Comparison of ENCODE assay signal across 8 cellular contexts in genomic region chr1:154973344-154974085, GRCh38. TPM values are rescaled to one million over a fixed set of nuclear protein-coding genes. Genes with fewer than 3 reads are reported as not detected.
DNase-seq lines count a peak whose midpoint lies in the region; ATAC-seq and TF ChIP-seq lines count a peak whose summit lies in the region.

No MANE protein-coding gene starts in this region.

- ATAC-seq in HG02870 (IDR thresholded peaks at IDR 0.05; ENCODE audit: unreplicated experiment) (peak; percentile 13), GM18873 (IDR thresholded peaks at IDR 0.05; ENCODE audit: low FRiP score, unreplicated experiment) (no peak)

- intact Hi-C loops in mammary epithelial cell (cut with micrococcal nuclease) = loop anchor here (1.0 to 5.0 kb wide), 5 partner anchors 29 to 751 kb away; partner anchors contain the start of genes PMVK, UBAP2L and ZBTB7B

- peak overlapping the region; percentile 35 for H2AFZ ChIP-seq in mammary epithelial cell (ENCODE audit: low read depth, low read length)

- DNase-seq in DMS 273 treated with DMSO at 0.1 percent for 48 hours (lab: John Stamatoyannopoulos, UW) = peak; percentile 84
- DNase-seq in NCI-H2227 (lab: John Stamatoyannopoulos, UW; ENCODE audit: unreplicated experiment) = peak; percentile 93
- peak; percentile 100 for DNase-seq in WERI-Rb-1
- peak; percentile 97 for DNase-seq in mammary epithelial cell
- DNase-seq in iPS-NIHi11 (ENCODE audit: low spot score) = peak; percentile 53

- TSS peak; percentile 42 for BruUV-seq in mammary epithelial cell (replicated peaks; lab: Mats Ljungman, UMichigan)

- dilution Hi-C loops in mammary epithelial cell (cut with HindIII; ENCODE audit: low sequenced_read_pairs) = no loop called here

- H4K20me1 ChIP-seq in mammary epithelial cell (ENCODE audit: insufficient read depth, low read length) = no peaks in the 10 kb centered on the region

- H3K9me3 ChIP-seq in WERI-Rb-1 (ENCODE audit: severe bottlenecking) = no peaks in the 10 kb centered on the region
- no peaks in the 10 kb centered on the region for H3K9me3 ChIP-seq in mammary epithelial cell (replicated peaks; ENCODE audit: insufficient read depth, low read length)

- H3K79me2 ChIP-seq in mammary epithelial cell (ENCODE audit: insufficient read depth, low read length) = peaks cover 60% of the 10 kb centered on the region

- TF ChIP-seq CTCF in WERI-Rb-1 (IDR thresholded peaks at IDR 0.05; ENCODE audit: low read depth, low read length) (peak; percentile 20; the same call in 1 of the 2 replicates), mammary epithelial cell (conservative IDR thresholded peaks at IDR 0.05 in 1 of 2, IDR thresholded peaks at IDR 0.05 in 1 of 2; ENCODE audit: extremely low read depth in 1 of 2, insufficient read depth in 1 of 2, low read depth in 1 of 2, low read length in 2 of 2) (peak in 1 of 2 donors; percentile 32)

- H3K4me2 ChIP-seq in mammary epithelial cell (ENCODE audit: insufficient read depth, low read depth, low read length) = peak overlapping the region; percentile 88

- H3K4me1 ChIP-seq in mammary epithelial cell (ENCODE audit: insufficient read depth, low read length) = peaks cover 31% of the 10 kb centered on the region

- in situ Hi-C loops in mammary epithelial cell (cut with MboI; ENCODE audit: low sequenced_read_pairs in 2 of 2) = no loop called here

- peak overlapping the region; percentile 55 for H3K4me3 ChIP-seq in WERI-Rb-1 (ENCODE audit: low read depth, low read length)
- H3K4me3 ChIP-seq in mammary epithelial cell (replicated peaks in 1 of 3; ENCODE audit: insufficient read depth in 1 of 3, low read depth in 2 of 3, low read length in 3 of 3) = peak overlapping the region; percentile 63 to 73 (median 70)
- peak overlapping the region; percentile 53 to 85 (median 67) for H3K4me3 ChIP-seq in skin epidermis

- 0% methylated on average over 10 of the region's 35 CpGs for whole genome bisulfite sequencing in mammary epithelial cell (ENCODE audit: low coverage, missing lambda C conversion rate)

- peak overlapping the region; percentile 96 for H3K9ac ChIP-seq in mammary epithelial cell (ENCODE audit: insufficient read depth, low read length)

- no peaks in the 10 kb centered on the region for H3K27me3 ChIP-seq in WERI-Rb-1 (ENCODE audit: insufficient read depth, low read depth, severe bottlenecking)
- no peaks in the 10 kb centered on the region for H3K27me3 ChIP-seq in mammary epithelial cell (ENCODE audit: insufficient read depth, low read length)

- H3K27ac ChIP-seq in WERI-Rb-1 (peak overlapping the region; percentile 89), mammary epithelial cell (ENCODE audit: insufficient read depth, low read depth, low read length) (peak overlapping the region; percentile 98), skin epidermis (peak overlapping the region; percentile 85 to 99 (median 97))

- H3K36me3 ChIP-seq in WERI-Rb-1 (peaks cover 18% of the 10 kb centered on the region), mammary epithelial cell (ENCODE audit: insufficient read depth, low read length) (no peaks in the 10 kb centered on the region)

- CTCF ChIA-PET in mammary epithelial cell (lab: Charles Lee; ENCODE audit: low non-redundant PET) = interaction anchor here (0.6 to 0.7 kb wide), 2 partner anchors 68 to 550 kb away, joined by 4 to 31 read pairs; no protein-coding TSS in a partner anchor

RNA-seq across cellular contexts. Expression of gene CKS1B, which starts 1.0 kb away (rescaled TPM):
- total RNA-seq in mammary epithelial cell = 10 to 100 TPM; 44.2 to 95.6 TPM
- polyA plus RNA-seq in mammary epithelial cell = 282 TPM
- 66.1 TPM for polyA minus RNA-seq in mammary epithelial cell

RNA-seq across cellular contexts. Expression of gene SHC1, which starts 3.0 kb away (rescaled TPM):
- 100 to 1,000 TPM; 492 to 589 TPM for total RNA-seq in mammary epithelial cell
- 464 TPM for polyA plus RNA-seq in mammary epithelial cell
- polyA minus RNA-seq in mammary epithelial cell = 409 TPM

RNA-seq across cellular contexts. Expression of gene FLAD1, which starts 9.6 kb away (rescaled TPM):
- total RNA-seq in mammary epithelial cell = 10 to 100 TPM; 46.4 to 58.5 TPM
- polyA plus RNA-seq in mammary epithelial cell = 54.2 TPM
- 43.1 TPM for polyA minus RNA-seq in mammary epithelial cell

RNA-seq across cellular contexts. Expression of gene PYGO2, which starts 11.9 kb away (rescaled TPM):
- total RNA-seq in mammary epithelial cell = 10 to 100 TPM; 12.3 to 24.4 TPM
- 14.3 TPM for polyA plus RNA-seq in mammary epithelial cell
- polyA minus RNA-seq in mammary epithelial cell = 29.0 TPM

RNA-seq across cellular contexts. Expression of gene PBXIP1, which starts 17.6 kb away (rescaled TPM):
- 10 to 100 TPM; 17.7 to 52.0 TPM for total RNA-seq in mammary epithelial cell
- 11.0 TPM for polyA plus RNA-seq in mammary epithelial cell
- 26.3 TPM for polyA minus RNA-seq in mammary epithelial cell
